Comparison of ENCODE assay signal across 25 cellular contexts in genomic region chr12:72144553-72144952, GRCh38.
"Had no signal": no experiment of that assay in that cellular context is flagged by ENCODE, and none has a peak within 500 bp of the region (broad histone marks: within the 10 kb centered on the region; RNA-seq: fewer than 3 reads in every experiment).

No MANE protein-coding gene starts in this region.

- H2AFZ ChIP-seq: parathyroid adenoma had no signal

- H3K4me3 ChIP-seq: left ventricle myocardium inferior, lung, mucosa of descending colon, skin epidermis, suprapubic skin, thoracic aorta, tibial artery, upper lobe of right lung had no signal

- H3K36me3 ChIP-seq: left ventricle myocardium inferior, suprapubic skin, thoracic aorta, tibial artery, upper lobe of right lung had no signal

- H3K9me3 Mint-ChIP-seq: stimulated activated naive B cell treated with anti-CD40 and anti-IgM and Interleukin-4, amounts not matched to agents 10 μg/mL and 1 μg/mL and 100 μg/mL, for 72 hours had no signal

- H3K36me3 Mint-ChIP-seq: memory B cell; naive thymus-derived CD4-positive, alpha-beta T cell; natural killer cell treated with Interleukin-12 subunit alpha and Interleukin-12 subunit beta and Interleukin-15 and Interleukin-18, amount 100 ng/mL, for 72 hours; stimulated activated naive B cell treated with anti-CD40 and anti-IgM and Interleukin-4, amounts not matched to agents 10 μg/mL and 1 μg/mL and 100 μg/mL, for 72 hours had no signal

- H3K4me1 Mint-ChIP-seq: memory B cell; naive thymus-derived CD4-positive, alpha-beta T cell; stimulated activated naive B cell treated with anti-CD40 and anti-IgM and Interleukin-4, amounts not matched to agents 10 μg/mL and 1 μg/mL and 100 μg/mL, for 72 hours had no signal

- ATAC-seq: mucosa of descending colon; naive thymus-derived CD4-positive, alpha-beta T cell; natural killer cell treated with Interleukin-12 subunit alpha and Interleukin-12 subunit beta and Interleukin-15 and Interleukin-18, amount 100 ng/mL, for 72 hours; right cardiac atrium; sciatic nerve; stimulated activated naive B cell treated with anti-CD40 and anti-IgM and Interleukin-4, amounts not matched to agents 10 μg/mL and 1 μg/mL and 100 μg/mL, for 72 hours; stimulated activated naive CD8-positive, alpha-beta T cell treated with anti-CD3 and anti-CD28 coated beads, Interleukin-15, Interleukin-2, amounts not matched to agents 100 U/mL and 50 U/mL, for 24 hours; upper lobe of right lung had no signal

- H3K27ac Mint-ChIP-seq: memory B cell; naive thymus-derived CD4-positive, alpha-beta T cell; natural killer cell treated with Interleukin-12 subunit alpha and Interleukin-12 subunit beta and Interleukin-15 and Interleukin-18, amount 100 ng/mL, for 72 hours; progenitor cell of endocrine pancreas; stimulated activated naive B cell treated with anti-CD40 and anti-IgM and Interleukin-4, amounts not matched to agents 10 μg/mL and 1 μg/mL and 100 μg/mL, for 72 hours had no signal

- H3K9me3 ChIP-seq: mucosa of descending colon, suprapubic skin, thoracic aorta, upper lobe of right lung had no signal

- H3K27ac ChIP-seq: left ventricle myocardium inferior, parathyroid adenoma, skin epidermis, suprapubic skin, thoracic aorta, tibial artery, upper lobe of right lung had no signal

- DNase-seq: islet precursor cell; left ventricle myocardium inferior; midbrain; mucosa of descending colon; naive thymus-derived CD4-positive, alpha-beta T cell; retina; right cardiac atrium; stimulated activated CD4-positive, alpha-beta T cell treated with anti-CD3 and anti-CD28 coated beads, Interleukin-12 subunit alpha, Interleukin-12 subunit beta, amount 100 ng/mL, for 4 hours; stimulated activated CD4-positive, alpha-beta T cell treated with anti-CD3 and anti-CD28 coated beads, Interleukin-15, amount 100 ng/mL, for 24 hours; stimulated activated CD4-positive, alpha-beta T cell treated with anti-CD3 and anti-CD28 coated beads, Interleukin-2, amount 100 ng/mL, for 24 hours; stimulated activated CD4-positive, alpha-beta T cell treated with anti-CD3 and anti-CD28 coated beads, Interleukin-4, amount 100 ng/mL, for 1 hour; stimulated activated naive B cell treated with anti-CD40 and anti-IgM and Interleukin-4, amounts not matched to agents 10 μg/mL and 1 μg/mL and 100 μg/mL, for 72 hours; stimulated activated naive CD8-positive, alpha-beta T cell treated with anti-CD3 and anti-CD28 coated beads, Interleukin-15, Interleukin-2, amounts not matched to agents 100 U/mL and 50 U/mL, for 24 hours; tibial artery; trophoblast cell; upper lobe of right lung had no signal

- H3K79me2 ChIP-seq: parathyroid adenoma had no signal

- H3K27me3 ChIP-seq: suprapubic skin, tibial artery, upper lobe of right lung had no signal

- H3K27me3 Mint-ChIP-seq: memory B cell; naive thymus-derived CD4-positive, alpha-beta T cell; natural killer cell treated with Interleukin-12 subunit alpha and Interleukin-12 subunit beta and Interleukin-15 and Interleukin-18, amount 100 ng/mL, for 72 hours; stimulated activated naive B cell treated with anti-CD40 and anti-IgM and Interleukin-4, amounts not matched to agents 10 μg/mL and 1 μg/mL and 100 μg/mL, for 72 hours had no signal

- H3K4me1 ChIP-seq: left ventricle myocardium inferior, parathyroid adenoma, suprapubic skin, tibial artery, upper lobe of right lung had no signal

- H3K4me3 Mint-ChIP-seq: memory B cell; naive thymus-derived CD4-positive, alpha-beta T cell; natural killer cell treated with Interleukin-12 subunit alpha and Interleukin-12 subunit beta and Interleukin-15 and Interleukin-18, amount 100 ng/mL, for 72 hours; stimulated activated naive B cell treated with anti-CD40 and anti-IgM and Interleukin-4, amounts not matched to agents 10 μg/mL and 1 μg/mL and 100 μg/mL, for 72 hours had no signal
